ENCODE assay signal across 8 cellular contexts in the genomic region with DNA sequence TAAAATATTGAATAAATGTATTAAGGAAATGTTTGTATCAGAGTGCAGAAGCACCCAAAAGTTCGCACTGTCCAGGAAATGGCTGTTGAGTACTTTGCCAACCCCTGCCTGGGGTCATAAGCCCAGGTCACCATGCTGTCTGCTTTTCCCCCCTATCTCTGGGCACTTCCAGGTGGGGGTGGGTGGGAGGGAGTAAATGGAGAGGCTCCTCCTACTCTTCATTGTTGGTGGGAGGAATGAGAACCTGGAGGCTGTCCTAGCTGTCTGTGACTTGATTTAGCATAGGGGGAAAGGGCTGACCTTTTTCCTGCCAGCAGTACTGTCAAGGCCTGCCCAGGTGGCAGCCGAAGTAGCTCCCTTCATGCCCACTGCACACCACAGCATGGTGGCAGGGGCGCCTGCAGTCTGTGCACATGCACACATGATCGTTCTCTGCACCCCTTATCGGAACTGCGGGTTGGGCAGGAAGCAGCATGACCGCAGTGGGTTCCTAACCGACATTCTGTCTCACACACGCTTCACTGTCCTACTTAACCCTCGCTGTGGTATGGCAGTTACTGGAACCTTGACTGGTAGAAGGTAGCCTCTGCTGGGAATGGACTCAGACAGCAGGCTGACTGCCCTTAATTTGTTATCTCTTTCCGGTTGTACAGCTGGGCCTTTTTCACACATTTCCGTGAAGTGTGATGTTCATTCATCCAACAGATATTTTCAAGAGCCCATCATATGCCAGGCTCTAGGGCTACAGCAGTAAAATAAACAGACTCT. TPM values are rescaled to one million over a fixed set of nuclear protein-coding genes. Genes with fewer than 3 reads are reported as not detected.
DNase-seq lines count a peak whose midpoint lies in the region; ATAC-seq lines count a peak whose summit lies in the region.

No MANE protein-coding gene starts in this region.

- H3K9me3 ChIP-seq in CD4-positive, CD25-positive, alpha-beta regulatory T cell (ENCODE audit: control insufficient read depth in 2 of 2, low read length in 2 of 2), result no peaks in the 10 kb centered on the region

- peak overlapping the region; percentile 36 to 83 (median 58) for H3K4me3 Mint-ChIP-seq in CD4-positive, CD25-positive, alpha-beta regulatory T cell

- peak overlapping the region; percentile 73 for H3K27ac ChIP-seq in CD4-positive, CD25-positive, alpha-beta regulatory T cell (ENCODE audit: insufficient read depth, low read length, poor library complexity, severe bottlenecking)

- peaks cover 27 to 73% (median 41%) of the 10 kb centered on the region in 4 donors for H3K4me1 Mint-ChIP-seq in CD4-positive, CD25-positive, alpha-beta regulatory T cell

- H3K9me3 Mint-ChIP-seq in CD4-positive, CD25-positive, alpha-beta regulatory T cell, result peaks cover 0 to 1% (median 0%) of the 10 kb centered on the region in 7 donors

- no peaks in the 10 kb centered on the region for H3K36me3 ChIP-seq in CD4-positive, CD25-positive, alpha-beta regulatory T cell (ENCODE audit: control insufficient read depth, insufficient read depth, low read length)

- H3K36me3 Mint-ChIP-seq in CD4-positive, CD25-positive, alpha-beta regulatory T cell, result peaks cover 4% of the 10 kb centered on the region

- H3K27me3 Mint-ChIP-seq in CD4-positive, CD25-positive, alpha-beta regulatory T cell, result no peaks in the 10 kb centered on the region

- peak overlapping the region; percentile 87 to 97 (median 91) for H3K27ac Mint-ChIP-seq in CD4-positive, CD25-positive, alpha-beta regulatory T cell

- peak; percentile 97 to 98 for ATAC-seq in CD4-positive, CD25-positive, alpha-beta regulatory T cell (ENCODE audit: low read depth in 2 of 2)
- ATAC-seq in GM21390 (IDR thresholded peaks at IDR 0.05; ENCODE audit: unreplicated experiment), result peak; percentile 97

- no peaks in the 10 kb centered on the region for H3K27me3 ChIP-seq in CD4-positive, CD25-positive, alpha-beta regulatory T cell (ENCODE audit: control insufficient read depth, insufficient read depth, low read length)

- H3K4me1 ChIP-seq in CD4-positive, CD25-positive, alpha-beta regulatory T cell (ENCODE audit: control insufficient read depth, insufficient read depth, low read length, poor library complexity, severe bottlenecking), result peaks cover 43% of the 10 kb centered on the region

- H3K4me3 ChIP-seq in CD4-positive, CD25-positive, alpha-beta regulatory T cell (ENCODE audit: low read depth, low read length), result peak overlapping the region; percentile 71

- peak; percentile 74 to 94 (median 85) for DNase-seq in CD4-positive, CD25-positive, alpha-beta regulatory T cell
- DNase-seq in KG1 (lab: John Stamatoyannopoulos, UW) (peak; percentile 87), foreskin melanocyte (peak; percentile 57), NCI-H446 treated with DMSO at 0.1 percent for 48 hours (lab: John Stamatoyannopoulos, UW) (no peak), GM03348 (ENCODE audit: low spot score) (no peak)
- DNase-seq in activated CD4-positive, alpha-beta T cell treated with anti-CD3 and anti-CD28 coated beads, Interleukin-2, amount 50 U/mL, for 24 hours (ENCODE audit: low read depth in 1 of 2, low spot score in 1 of 2), result peak; percentile 35 to 62
- peak; percentile 71 to 78 for DNase-seq in stimulated activated CD8-positive, alpha-beta memory T cell treated with anti-CD3 and anti-CD28 coated beads, Interleukin-15, amount 100 ng/mL, for 48 hours (ENCODE audit: low read depth in 2 of 2)

RNA-seq across cellular contexts. Expression of gene LDHD, which starts 41.5 kb away (rescaled TPM):
- total RNA-seq in CD4-positive, CD25-positive, alpha-beta regulatory T cell, result not detected
- polyA plus RNA-seq in CD4-positive, CD25-positive, alpha-beta regulatory T cell, result under 1 TPM in 3 of 4 donors, not detected in 1; 0.10 to 0.32 (median 0.15) TPM

Comparison
In these comparisons a context has a peak if more than half of its experiments do, and no peak if none do; other contexts are left out.
1. DNase-seq: peak in CD4-positive, CD25-positive, alpha-beta regulatory T cell (3 of 3), KG1 (single experiment), activated CD4-positive, alpha-beta T cell treated with anti-CD3 and anti-CD28 coated beads, Interleukin-2, amount 50 U/mL, for 24 hours (2 of 2), foreskin melanocyte (single experiment) and stimulated activated CD8-positive, alpha-beta memory T cell treated with anti-CD3 and anti-CD28 coated beads, Interleukin-15, amount 100 ng/mL, for 48 hours (2 of 2); none in NCI-H446 treated with DMSO at 0.1 percent for 48 hours (single experiment) and GM03348 (single experiment).